ENCODE assay signal across 8 cellular contexts in the genomic region with DNA sequence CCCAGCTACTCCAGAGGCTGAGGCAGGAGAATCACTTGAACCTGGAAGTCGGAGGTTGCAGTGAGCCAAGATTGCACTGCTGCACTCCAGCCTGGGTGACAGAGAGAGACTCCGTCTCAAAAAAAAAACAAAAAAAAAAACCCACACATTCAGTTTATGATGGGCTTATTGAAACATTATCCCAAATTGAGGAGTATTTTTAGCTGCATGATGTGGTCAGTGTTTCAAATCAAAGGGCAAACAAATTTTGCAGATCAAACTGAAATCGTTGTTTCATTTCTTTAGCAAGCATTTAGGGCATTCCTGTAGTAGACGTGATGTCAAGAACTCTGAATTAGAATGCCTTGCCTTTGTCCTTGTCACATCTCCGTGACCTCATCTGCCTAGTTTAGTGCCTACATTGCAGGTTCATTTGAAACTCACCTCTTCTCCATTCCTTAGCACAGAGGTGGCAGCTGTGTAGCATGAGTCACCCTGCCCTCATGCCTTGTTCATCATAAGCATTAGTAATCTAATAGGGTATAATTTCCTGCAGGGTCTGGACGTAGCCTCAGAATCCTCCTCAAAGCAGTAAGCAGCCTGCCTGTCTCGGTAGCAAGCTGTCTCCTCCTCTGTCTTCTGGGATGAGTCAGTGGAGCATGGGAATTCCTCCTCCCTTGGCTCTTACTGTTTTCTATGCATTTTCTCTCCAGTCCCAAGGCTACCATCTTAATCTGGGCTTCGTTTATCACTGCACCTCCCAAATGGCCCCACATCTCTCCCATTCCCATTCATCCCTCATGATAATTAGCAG.
DNase-seq lines count a peak whose midpoint lies in the region; ATAC-seq and TF ChIP-seq lines count a peak whose summit lies in the region.

No MANE protein-coding gene starts in this region.

- CTCF ChIA-PET in BJ (lab: Yijun Ruan, JAX), result interaction anchor here (0.8 to 1.2 kb wide), 5 partner anchors 14 to 148 kb away, joined by 3 to 4 read pairs (median 3); no protein-coding TSS in a partner anchor

- POLR2A ChIA-PET in BJ (lab: Charles Lee), result no interaction called here

- H3K4me3 ChIP-seq in BJ (ENCODE audit: low read depth, low read length), result no peak overlapping the region

- no peaks in the 10 kb centered on the region for H3K27me3 Mint-ChIP-seq in activated naive CD8-positive, alpha-beta T cell treated with anti-CD3 and anti-CD28 coated beads for 36 hours
- no peaks in the 10 kb centered on the region for H3K27me3 Mint-ChIP-seq in natural killer cell treated with Interleukin-12 subunit alpha and Interleukin-12 subunit beta and Interleukin-15 and Interleukin-18, amount 100 ng/mL, for 72 hours

- peak overlapping the region; percentile 20 for H3K4me3 Mint-ChIP-seq in activated naive CD8-positive, alpha-beta T cell treated with anti-CD3 and anti-CD28 coated beads for 36 hours
- peak overlapping the region; percentile 76 for H3K4me3 Mint-ChIP-seq in natural killer cell treated with Interleukin-12 subunit alpha and Interleukin-12 subunit beta and Interleukin-15 and Interleukin-18, amount 100 ng/mL, for 72 hours

- peak overlapping the region; percentile 75 for H3K27ac Mint-ChIP-seq in activated naive CD8-positive, alpha-beta T cell treated with anti-CD3 and anti-CD28 coated beads for 36 hours
- H3K27ac Mint-ChIP-seq in natural killer cell treated with Interleukin-12 subunit alpha and Interleukin-12 subunit beta and Interleukin-15 and Interleukin-18, amount 100 ng/mL, for 72 hours, result peak overlapping the region; percentile 87 to 90

- H3K4me1 Mint-ChIP-seq in activated naive CD8-positive, alpha-beta T cell treated with anti-CD3 and anti-CD28 coated beads for 36 hours, result peaks cover 25% of the 10 kb centered on the region
- H3K4me1 Mint-ChIP-seq in natural killer cell treated with Interleukin-12 subunit alpha and Interleukin-12 subunit beta and Interleukin-15 and Interleukin-18, amount 100 ng/mL, for 72 hours (ENCODE audit: low read depth in 2 of 2), result peaks cover 36 to 37% of the 10 kb centered on the region in 2 donors

- H3K27me3 ChIP-seq in BJ (ENCODE audit: control insufficient read depth, insufficient read depth, low read length), result no peaks in the 10 kb centered on the region

- ATAC-seq in natural killer cell treated with Interleukin-12 subunit alpha and Interleukin-12 subunit beta and Interleukin-15 and Interleukin-18, amount 100 ng/mL, for 72 hours, result peak; percentile 64 to 77
- ATAC-seq in GM19328 (IDR thresholded peaks at IDR 0.05; ENCODE audit: unreplicated experiment), result no peak

- TF ChIP-seq CTCF in BJ (IDR thresholded peaks at IDR 0.05; ENCODE audit: insufficient read depth, low read depth, low read length), result no peak

- peaks cover 6% of the 10 kb centered on the region for H3K36me3 ChIP-seq in BJ (ENCODE audit: control insufficient read depth, insufficient read depth, low read length)

- H3K9me3 Mint-ChIP-seq in activated naive CD8-positive, alpha-beta T cell treated with anti-CD3 and anti-CD28 coated beads for 36 hours, result no peaks in the 10 kb centered on the region
- no peaks in the 10 kb centered on the region for H3K9me3 Mint-ChIP-seq in natural killer cell treated with Interleukin-12 subunit alpha and Interleukin-12 subunit beta and Interleukin-15 and Interleukin-18, amount 100 ng/mL, for 72 hours

- peaks cover 31% of the 10 kb centered on the region for H3K36me3 Mint-ChIP-seq in activated naive CD8-positive, alpha-beta T cell treated with anti-CD3 and anti-CD28 coated beads for 36 hours
- H3K36me3 Mint-ChIP-seq in natural killer cell treated with Interleukin-12 subunit alpha and Interleukin-12 subunit beta and Interleukin-15 and Interleukin-18, amount 100 ng/mL, for 72 hours, result peaks cover 15% of the 10 kb centered on the region

- DNase-seq in BJ (ENCODE audit: low read depth) (peak; percentile 62), M059J (ENCODE audit: low read depth) (peak; percentile 97), DMS79 treated with DMSO at 0.1 percent for 48 hours (lab: John Stamatoyannopoulos, UW) (no peak), NCI-H1930 (lab: John Stamatoyannopoulos, UW) (no peak), amygdala (lab: John Stamatoyannopoulos, UW) (no peak)
- peak; percentile 21 for DNase-seq in activated naive CD8-positive, alpha-beta T cell treated with anti-CD3 and anti-CD28 coated beads for 36 hours
- DNase-seq in natural killer cell treated with Interleukin-12 subunit alpha and Interleukin-12 subunit beta and Interleukin-15 and Interleukin-18, amount 100 ng/mL, for 72 hours (ENCODE audit: low spot score), result no peak

Comparison
In these comparisons a context has a peak if more than half of its experiments do, and no peak if none do; other contexts are left out.
1. DNase-seq: peak in BJ (single experiment), M059J (single experiment) and activated naive CD8-positive, alpha-beta T cell treated with anti-CD3 and anti-CD28 coated beads for 36 hours (single experiment); none in natural killer cell treated with Interleukin-12 subunit alpha and Interleukin-12 subunit beta and Interleukin-15 and Interleukin-18, amount 100 ng/mL, for 72 hours (single experiment), DMS79 treated with DMSO at 0.1 percent for 48 hours (single experiment), NCI-H1930 (0 of 2) and amygdala (0 of 56).